In the genomic region with DNA sequence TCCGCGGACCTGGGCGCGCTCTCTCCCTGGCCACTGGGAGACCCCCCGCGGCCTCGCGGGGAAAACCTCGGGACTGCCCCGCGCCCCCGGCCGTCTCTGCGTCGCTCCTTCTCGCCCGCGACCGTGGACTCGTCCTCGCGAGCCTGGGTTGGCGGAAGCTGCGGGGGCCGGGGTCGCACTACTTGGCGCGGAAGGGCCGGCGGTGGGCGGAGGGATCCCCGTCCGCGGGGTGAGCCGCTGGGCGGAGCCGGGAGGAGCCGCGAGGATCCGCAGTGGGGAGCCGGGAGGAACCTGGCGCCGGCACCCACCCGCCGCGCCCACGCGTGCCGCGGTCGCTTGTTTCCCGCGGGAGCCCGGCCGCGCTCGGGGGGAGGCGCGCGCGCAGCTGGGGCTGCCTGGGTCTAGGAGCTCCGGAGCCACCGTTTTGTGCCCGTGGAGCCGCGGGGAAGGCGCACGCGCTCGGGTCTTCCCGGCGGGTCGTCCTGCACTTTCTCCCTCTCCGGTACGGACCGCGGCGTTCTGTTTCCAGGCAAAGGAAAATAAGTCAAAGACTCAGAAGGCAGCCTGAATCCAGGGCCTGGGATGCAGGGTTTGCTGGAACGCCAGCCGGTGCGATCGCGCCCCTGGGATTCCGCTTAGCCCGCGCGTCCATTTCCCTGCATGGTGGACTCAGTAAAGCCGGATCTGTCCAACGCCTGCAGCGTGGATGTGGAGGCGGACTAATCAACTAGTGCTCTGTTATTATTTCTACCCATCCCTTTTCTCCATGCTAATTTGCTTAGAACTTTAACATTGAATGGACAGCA, we compare ENCODE assay signal across 8 cellular contexts. TPM values are rescaled to one million over a fixed set of nuclear protein-coding genes. Genes with fewer than 3 reads are reported as not detected.
DNase-seq lines count a peak whose midpoint lies in the region; ATAC-seq and TF ChIP-seq lines count a peak whose summit lies in the region.

No MANE protein-coding gene starts in this region.

- ATAC-seq in HG02642 (IDR thresholded peaks at IDR 0.05; ENCODE audit: poor library complexity, unreplicated experiment) (peak; percentile 49), activated B cell treated with CpG ODN at 0.5 μM for 24 hours (ENCODE audit: low read depth) (peak; percentile 8)

- intact Hi-C loops in activated B cell treated with CpG ODN at 0.5 μM for 24 hours (cut with micrococcal nuclease), result loop anchor here (2.0 to 10.0 kb wide), 4 partner anchors 128 to 1122 kb away; a partner anchor contains a TSS

- no peaks in the 10 kb centered on the region for H3K9me3 Mint-ChIP-seq in activated B cell treated with CpG ODN at 0.5 μM for 24 hours

- DNase-seq in activated effector memory CD4-positive, alpha-beta T cell treated with anti-CD3 and anti-CD28 coated beads, Interleukin-2, amount 50 U/mL, for 16 hours, result peak; percentile 89
- DNase-seq in activated effector memory CD4-positive, alpha-beta T cell treated with Interleukin-2 at 50 U/mL for 16 hours, result no peak
- DNase-seq in NCI-H1105 treated with DMSO at 0.1 percent for 48 hours (lab: John Stamatoyannopoulos, UW), result peak; percentile 51
- DNase-seq in activated B cell treated with CpG ODN at 0.5 μM for 24 hours, result no peak
- peak; percentile 68 for DNase-seq in cerebellar cortex (ENCODE audit: low spot score)
- peak; percentile 82 for DNase-seq in kidney tubule cell (ENCODE audit: low spot score)
- DNase-seq in stimulated activated CD4-positive, alpha-beta T cell treated with anti-CD3 and anti-CD28 coated beads, Interleukin-15, amount 100 ng/mL, for 24 hours, result peak; percentile 84

- H3K4me1 Mint-ChIP-seq in activated B cell treated with CpG ODN at 0.5 μM for 24 hours, result peaks cover 23% of the 10 kb centered on the region

- peaks cover 5% of the 10 kb centered on the region for H3K36me3 Mint-ChIP-seq in activated B cell treated with CpG ODN at 0.5 μM for 24 hours (ENCODE audit: low read depth)

- H3K4me3 Mint-ChIP-seq in activated B cell treated with CpG ODN at 0.5 μM for 24 hours, result peak overlapping the region; percentile 97

- CTCF ChIA-PET in activated B cell treated with CpG ODN at 0.5 μM for 24 hours (lab: Charles Lee), result no interaction called here

- peak overlapping the region; percentile 87 for H3K27ac Mint-ChIP-seq in activated B cell treated with CpG ODN at 0.5 μM for 24 hours

- no peaks in the 10 kb centered on the region for H3K27me3 Mint-ChIP-seq in activated B cell treated with CpG ODN at 0.5 μM for 24 hours

- TF ChIP-seq CTCF in activated B cell treated with CpG ODN at 0.5 μM for 24 hours (IDR thresholded peaks at IDR 0.05), result no peak

- POLR2A ChIA-PET in activated B cell treated with CpG ODN at 0.5 μM for 24 hours (lab: Charles Lee), result interaction anchor here (0.8 to 2.6 kb wide), 11 partner anchors 23 to 944 kb away, joined by 4 to 26 read pairs (median 5); a partner anchor contains a TSS

RNA-seq across cellular contexts. Expression of a gene that starts 28.7 kb away (rescaled TPM):
- total RNA-seq in activated B cell treated with CpG ODN at 0.5 μM for 24 hours, result 98.7 and 112 TPM in 2 replicates

Comparison
In these comparisons a context has a peak if more than half of its experiments do, and no peak if none do; other contexts are left out.
1. DNase-seq: peak in activated effector memory CD4-positive, alpha-beta T cell treated with anti-CD3 and anti-CD28 coated beads, Interleukin-2, amount 50 U/mL, for 16 hours (single experiment), NCI-H1105 treated with DMSO at 0.1 percent for 48 hours (single experiment), cerebellar cortex (single experiment), kidney tubule cell (single experiment) and stimulated activated CD4-positive, alpha-beta T cell treated with anti-CD3 and anti-CD28 coated beads, Interleukin-15, amount 100 ng/mL, for 24 hours (single experiment); none in activated effector memory CD4-positive, alpha-beta T cell treated with Interleukin-2 at 50 U/mL for 16 hours (single experiment) and activated B cell treated with CpG ODN at 0.5 μM for 24 hours (single experiment).